10 cellular contexts compared by ENCODE assay signal in genomic region chr3:72185549-72186484, GRCh38.
DNase-seq lines count a peak whose midpoint lies in the region; ATAC-seq, FAIRE-seq and TF ChIP-seq lines count a peak whose summit lies in the region.
"Had no signal": no experiment of that assay in that cellular context is flagged by ENCODE, and none has a peak within 500 bp of the region (broad histone marks: within the 10 kb centered on the region; RNA-seq: fewer than 3 reads in every experiment).

No MANE protein-coding gene starts in this region.

- TF ChIP-seq CTCF in D721Med (IDR thresholded peaks at IDR 0.05; ENCODE audit: insufficient read depth, missing control alignments) = no peak

- DNase-seq in GM03348 (ENCODE audit: low spot score) (peak; percentile 86), astrocyte of the hippocampus (ENCODE audit: low read depth, low spot score) (peak; percentile 87), renal cortical epithelial cell (ENCODE audit: low read depth) (peak; percentile 16), DMS53 treated with DMSO at 0.1 percent for 48 hours (lab: John Stamatoyannopoulos, UW; ENCODE audit: unreplicated experiment) (no peak), D721Med (ENCODE audit: insufficient read length, low spot score) (no peak)
- DNase-seq in effector memory CD8-positive, alpha-beta T cell = no peak
- DNase-seq in activated effector memory CD4-positive, alpha-beta T cell treated with Interleukin-2 at 50 U/mL for 16 hours = no peak
- DNase-seq: immature natural killer cell had no signal

- H3K36me3 Mint-ChIP-seq in effector memory CD8-positive, alpha-beta T cell (ENCODE audit: insufficient read depth) = no peaks in the 10 kb centered on the region
- H3K36me3 Mint-ChIP-seq: immature natural killer cell had no signal

- no peaks in the 10 kb centered on the region for H3K4me1 Mint-ChIP-seq in effector memory CD8-positive, alpha-beta T cell (ENCODE audit: low read depth in 2 of 2)
- H3K4me1 Mint-ChIP-seq: immature natural killer cell had no signal

- no peaks in the 10 kb centered on the region for H3K9me3 Mint-ChIP-seq in effector memory CD8-positive, alpha-beta T cell
- H3K9me3 Mint-ChIP-seq: immature natural killer cell had no signal

- H3K4me3 Mint-ChIP-seq in effector memory CD8-positive, alpha-beta T cell = no peak overlapping the region
- H3K4me3 Mint-ChIP-seq: immature natural killer cell; T-helper 1 cell treated with Interleukin-12 subunit alpha and Interleukin-12 subunit beta and Interleukin-4 antibody, amounts not matched to agents 30 μg/mL and 1 μg/mL, for 36 hours had no signal

- no peak for FAIRE-seq in D721Med (lab: Jason Lieb, UNC)

- peak; percentile 52 for ATAC-seq in HG03442 (IDR thresholded peaks at IDR 0.05; ENCODE audit: unreplicated experiment)
- no peak for ATAC-seq in effector memory CD8-positive, alpha-beta T cell (replicated peaks)

- H3K27ac Mint-ChIP-seq in effector memory CD8-positive, alpha-beta T cell = no peak overlapping the region
- H3K27ac Mint-ChIP-seq: immature natural killer cell; T-helper 1 cell treated with Interleukin-12 subunit alpha and Interleukin-12 subunit beta and Interleukin-4 antibody, amounts not matched to agents 30 μg/mL and 1 μg/mL, for 36 hours had no signal

- peaks cover 14 to 34% of the 10 kb centered on the region in 2 donors for H3K27me3 Mint-ChIP-seq in effector memory CD8-positive, alpha-beta T cell

Comparison
In these comparisons a context has a peak if more than half of its experiments do, and no peak if none do; other contexts are left out.
1. DNase-seq: peak in GM03348 (single experiment), astrocyte of the hippocampus (single experiment) and renal cortical epithelial cell (single experiment); none in effector memory CD8-positive, alpha-beta T cell (0 of 3), DMS53 treated with DMSO at 0.1 percent for 48 hours (single experiment), D721Med (single experiment) and activated effector memory CD4-positive, alpha-beta T cell treated with Interleukin-2 at 50 U/mL for 16 hours (single experiment).